Comparison of ENCODE assay signal across 1 cellular context in genomic region chr11:78139422-78140391, GRCh38.
TF ChIP-seq lines count a peak whose summit lies in the region.

TSS of gene ALG8 (minus strand) at chr11:78139626. CDS start at chr11:78139588, 38 bp downstream.

TF ChIP-seq in SK-N-SH, 30 proteins besides CTCF, POLR2A, EP300 and RAD21 (continued from another document):
- peak; percentile 98 for TF ChIP-seq MAX (IDR thresholded peaks at IDR 0.05; ENCODE audit: low read depth)
- no peak for TF ChIP-seq NFIC (IDR thresholded peaks at IDR 0.05; ENCODE audit: borderline replicate concordance)
- TF ChIP-seq FOXM1 (IDR thresholded peaks at IDR 0.05; ENCODE audit: low read depth) = peak; percentile 34; the same call in 1 of the 2 replicates
- peak; percentile 98 for TF ChIP-seq MXI1 (IDR thresholded peaks at IDR 0.05; ENCODE audit: low read depth, low read length)
- TF ChIP-seq JUND (IDR thresholded peaks at IDR 0.05) = no peak
- TF ChIP-seq GABPA (IDR thresholded peaks at IDR 0.05; ENCODE audit: low read depth) = peak; percentile 89
- TF ChIP-seq GATA2 (CRISPR knock-in tag; IDR thresholded peaks at IDR 0.05) = no peak
- no peak; the same call in 1 of the 2 replicates for TF ChIP-seq FOSL2 (IDR thresholded peaks at IDR 0.05; ENCODE audit: borderline replicate concordance, low read depth)
- no peak for TF ChIP-seq USF1 (IDR thresholded peaks at IDR 0.05; ENCODE audit: borderline replicate concordance, low read depth)
- 0 out of 2 replicates have a peak, but pooled peaks have one; percentile 19 for TF ChIP-seq REST (IDR thresholded peaks at IDR 0.05; ENCODE audit: low read depth, low read length)
